In the genomic region with DNA sequence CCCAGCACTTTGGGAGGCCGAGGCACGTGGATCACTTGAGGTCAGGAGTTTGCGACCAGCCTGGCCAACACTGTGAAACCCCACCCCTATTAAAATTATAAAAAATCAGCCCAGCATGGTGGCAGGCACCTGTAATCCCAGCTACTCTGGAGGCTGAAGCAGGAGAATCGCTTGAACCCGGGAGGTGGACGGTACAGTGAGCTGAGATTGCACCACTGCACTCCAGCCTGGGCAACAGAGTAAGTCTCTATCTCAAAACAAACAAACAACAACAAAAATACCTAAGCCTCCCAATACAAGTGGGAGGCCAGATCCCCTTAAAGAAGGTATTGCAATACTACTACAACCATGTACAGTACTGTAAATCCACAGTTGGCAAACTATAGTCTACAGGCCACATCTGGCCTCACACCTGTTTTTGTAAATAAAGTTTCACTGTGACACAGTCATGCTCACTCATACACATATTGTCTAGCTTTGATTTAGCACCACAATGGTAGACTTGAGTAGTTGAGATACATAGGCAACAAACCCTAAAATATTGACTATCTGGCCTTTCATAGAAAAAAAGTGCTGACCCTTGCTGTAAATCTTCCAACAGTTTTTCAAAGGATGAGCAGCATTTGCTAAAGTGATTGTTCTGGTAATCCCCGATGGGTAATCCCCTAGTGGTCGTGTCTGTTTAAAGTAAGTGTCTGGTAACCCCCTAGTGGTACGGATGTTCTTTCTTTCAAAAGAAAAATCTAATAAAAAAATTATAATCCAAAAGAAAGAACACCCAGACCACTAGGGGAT, we compare ENCODE assay signal across 10 cellular contexts.
DNase-seq lines count a peak whose midpoint lies in the region; ATAC-seq, FAIRE-seq and TF ChIP-seq lines count a peak whose summit lies in the region.
"Had no signal": no experiment of that assay in that cellular context is flagged by ENCODE, and none has a peak within 500 bp of the region (broad histone marks: within the 10 kb centered on the region; RNA-seq: fewer than 3 reads in every experiment).

No MANE protein-coding gene starts in this region.

- H3K36me3 Mint-ChIP-seq in effector memory CD8-positive, alpha-beta T cell (ENCODE audit: insufficient read depth), result peaks cover 3% of the 10 kb centered on the region

- peak; percentile 87 for FAIRE-seq in GM12892 (lab: Jason Lieb, UNC)

- 0 out of 2 replicates have a peak, but pooled peaks have one; percentile 32 for TF ChIP-seq POLR2A in GM12892 (IDR thresholded peaks at IDR 0.05; ENCODE audit: low read depth, low read length)

- peaks cover 0 to 14% of the 10 kb centered on the region in 2 donors for H3K4me1 Mint-ChIP-seq in effector memory CD8-positive, alpha-beta T cell (ENCODE audit: low read depth in 2 of 2)
- H3K4me1 Mint-ChIP-seq: activated naive CD4-positive, alpha-beta T cell treated with anti-CD3 and anti-CD28 coated beads, Interleukin-2, amount 50 U/mL, for 24 hours had no signal

- H3K4me3 Mint-ChIP-seq in effector memory CD8-positive, alpha-beta T cell, result no peak overlapping the region
- H3K4me3 Mint-ChIP-seq: activated naive CD4-positive, alpha-beta T cell treated with anti-CD3 and anti-CD28 coated beads, Interleukin-2, amount 50 U/mL, for 24 hours had no signal

- DNase-seq in GM12892 (ENCODE audit: insufficient read length), result no peak
- no peak for DNase-seq in effector memory CD8-positive, alpha-beta T cell
- DNase-seq in NCI-H187 treated with DMSO at 0.1 percent for 48 hours (lab: John Stamatoyannopoulos, UW), result no peak
- no peak for DNase-seq in stimulated activated naive CD4-positive, alpha-beta T cell treated with Interleukin-2 at 50 U/mL for 16 hours (lab: John Stamatoyannopoulos, UW)
- no peak for DNase-seq in HK-2 (ENCODE audit: unreplicated experiment)
- no peak for DNase-seq in DMS153 treated with DMSO at 0.1 percent for 48 hours (lab: John Stamatoyannopoulos, UW; ENCODE audit: unreplicated experiment)
- DNase-seq: MG63 had no signal

- H3K9me3 Mint-ChIP-seq in effector memory CD8-positive, alpha-beta T cell, result no peaks in the 10 kb centered on the region
- H3K9me3 Mint-ChIP-seq: activated naive CD4-positive, alpha-beta T cell treated with anti-CD3 and anti-CD28 coated beads, Interleukin-2, amount 50 U/mL, for 24 hours had no signal

- peak; percentile 30 for ATAC-seq in GM19468 (IDR thresholded peaks at IDR 0.05; ENCODE audit: extremely low read depth, unreplicated experiment)
- ATAC-seq in HG03103 (IDR thresholded peaks at IDR 0.05; ENCODE audit: low read depth, unreplicated experiment), result peak; percentile 54
- peak; percentile 36 for ATAC-seq in effector memory CD8-positive, alpha-beta T cell (replicated peaks)

- no peaks in the 10 kb centered on the region for H3K27me3 Mint-ChIP-seq in effector memory CD8-positive, alpha-beta T cell
- H3K27me3 Mint-ChIP-seq: activated naive CD4-positive, alpha-beta T cell treated with anti-CD3 and anti-CD28 coated beads, Interleukin-2, amount 50 U/mL, for 24 hours had no signal

- no peak overlapping the region for H3K27ac Mint-ChIP-seq in effector memory CD8-positive, alpha-beta T cell
- H3K27ac Mint-ChIP-seq: activated naive CD4-positive, alpha-beta T cell treated with anti-CD3 and anti-CD28 coated beads, Interleukin-2, amount 50 U/mL, for 24 hours had no signal
